8 cellular contexts compared by ENCODE assay signal in genomic region chr15:67501177-67501835, GRCh38. TPM values are rescaled to one million over a fixed set of nuclear protein-coding genes. Genes with fewer than 3 reads are reported as not detected.
A peak's percentile ranks its signal among the peaks of the same experiment; 100 is the strongest.
DNase-seq lines count a peak whose midpoint lies in the region; TF ChIP-seq lines count a peak whose summit lies in the region.

No MANE protein-coding gene starts in this region.

- CTCF ChIA-PET in AG04449 (lab: Yijun Ruan, JAX) = interaction anchor here (1.2 to 3.7 kb wide), 11 partner anchors 10 to 344 kb away, joined by 3 to 57 read pairs (median 6); partner anchors contain the start of gene RNU6-1

- H3K27ac ChIP-seq in left ventricle myocardium inferior (replicated peaks) = no peak overlapping the region

- H3K36me3 ChIP-seq in left ventricle myocardium inferior = no peaks in the 10 kb centered on the region

- POLR2A ChIA-PET in AG04449 (lab: Yijun Ruan, JAX) = no interaction called here

- no peaks in the 10 kb centered on the region for H3K9me3 ChIP-seq in left ventricle myocardium inferior (replicated peaks)

- no peaks in the 10 kb centered on the region for H3K4me1 ChIP-seq in left ventricle myocardium inferior

- DNase-seq in AG04449 (ENCODE audit: low read depth, low spot score) (no peak), H4 (ENCODE audit: low spot score) (peak; percentile 24), SK-MEL-5 (ENCODE audit: low read depth, low spot score) (peak; percentile 53), left ventricle myocardium inferior (no peak), DMS79 treated with DMSO at 0.1 percent for 48 hours (lab: John Stamatoyannopoulos, UW) (no peak), activated gamma-delta T cell treated with Interleukin-2 at 50 U/mL for 16 hours (no peak), activated T-cell treated with anti-CD3 and anti-CD28 coated beads for 4 hours (no peak)
- DNase-seq in effector CD8-positive, alpha-beta T cell (lab: John Stamatoyannopoulos, UW) = no peak

- in situ Hi-C loops in SK-MEL-5 (cut with HindIII; ENCODE audit: low pct_unique_long_range_greater_than_20kb, low sequenced_read_pairs) = no loop called here

- H3K27me3 ChIP-seq in left ventricle myocardium inferior (ENCODE audit: low read depth) = no peaks in the 10 kb centered on the region

- intact Hi-C loops in left ventricle myocardium inferior (cut with micrococcal nuclease) = no loop called here

- H3K4me3 ChIP-seq in AG04449 (ENCODE audit: low read depth, low read length) (no peak overlapping the region), left ventricle myocardium inferior (peak overlapping the region; percentile 26)

- peak; percentile 43 for TF ChIP-seq CTCF in AG04449 (IDR thresholded peaks at IDR 0.05; ENCODE audit: insufficient read depth, low read length, missing control alignments)
- TF ChIP-seq CTCF in left ventricle myocardium inferior (IDR thresholded peaks at IDR 0.05; ENCODE audit: borderline replicate concordance) = peak; percentile 48

RNA-seq across cellular contexts. Expression of gene C15orf61, which starts 19.6 kb away (rescaled TPM):
- total RNA-seq in H4 (2014; rRNA removed; shearing (Covaris generic)) = 2.4 and 2.5 TPM in 2 replicates
- total RNA-seq in SK-MEL-5 (2014; rRNA removed; shearing (Covaris generic)) = 3.3 and 4.5 TPM in 2 replicates
- polyA plus RNA-seq in SK-MEL-5 (2015; cell fraction: cytosol; rRNA removed) = 3.4 and 8.9 TPM in 2 replicates
- polyA plus RNA-seq in SK-MEL-5 (2015; cell fraction: nucleus; rRNA removed) = 7.6 and 11.6 TPM in 2 replicates
- 13.8 TPM for total RNA-seq in left ventricle myocardium inferior

RNA-seq across cellular contexts. Expression of gene MAP2K5, which starts 41.2 kb away (rescaled TPM):
- 6.6 and 9.4 TPM in 2 replicates for total RNA-seq in H4 (2014; rRNA removed; shearing (Covaris generic))
- 6.0 and 8.3 TPM in 2 replicates for total RNA-seq in SK-MEL-5 (2014; rRNA removed; shearing (Covaris generic))
- 16.4 and 18.8 TPM in 2 replicates for polyA plus RNA-seq in SK-MEL-5 (2015; cell fraction: cytosol; rRNA removed)
- 9.2 and 11.1 TPM in 2 replicates for polyA plus RNA-seq in SK-MEL-5 (2015; cell fraction: nucleus; rRNA removed)
- 25.0 TPM for total RNA-seq in left ventricle myocardium inferior

Comparison
In these comparisons a context has a peak if more than half of its experiments do, and no peak if none do; other contexts are left out.
1. DNase-seq: peak in H4 (single experiment) and SK-MEL-5 (single experiment); none in AG04449 (single experiment), left ventricle myocardium inferior (single experiment), DMS79 treated with DMSO at 0.1 percent for 48 hours (single experiment), activated gamma-delta T cell treated with Interleukin-2 at 50 U/mL for 16 hours (single experiment), effector CD8-positive, alpha-beta T cell (single experiment) and activated T-cell treated with anti-CD3 and anti-CD28 coated beads for 4 hours (single experiment).